1 cellular context compared by ENCODE assay signal in the genomic region with DNA sequence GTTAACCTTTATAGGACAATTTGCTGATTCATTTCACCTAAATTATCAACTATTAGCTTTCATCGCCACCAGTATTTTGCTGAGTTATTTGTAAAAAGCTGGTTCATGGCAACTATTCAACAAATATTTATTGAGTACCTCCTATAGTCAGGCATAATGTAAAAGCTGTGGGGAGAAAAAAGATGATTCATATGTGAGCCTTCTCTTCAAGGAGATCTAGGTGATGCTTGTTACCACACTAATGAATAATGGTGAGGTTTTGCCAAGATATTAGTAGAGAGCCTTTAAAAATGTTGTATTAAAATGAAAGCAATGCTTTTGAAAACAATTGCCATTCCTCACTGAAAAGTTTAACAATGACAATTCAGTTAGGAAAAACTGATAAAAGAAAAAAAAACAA.
TF ChIP-seq lines count a peak whose summit lies in the region.

No MANE protein-coding gene starts in this region.

TF ChIP-seq in GM23338, 12 proteins besides CTCF, POLR2A, EP300 and RAD21:
- TF ChIP-seq, protein P1, sequence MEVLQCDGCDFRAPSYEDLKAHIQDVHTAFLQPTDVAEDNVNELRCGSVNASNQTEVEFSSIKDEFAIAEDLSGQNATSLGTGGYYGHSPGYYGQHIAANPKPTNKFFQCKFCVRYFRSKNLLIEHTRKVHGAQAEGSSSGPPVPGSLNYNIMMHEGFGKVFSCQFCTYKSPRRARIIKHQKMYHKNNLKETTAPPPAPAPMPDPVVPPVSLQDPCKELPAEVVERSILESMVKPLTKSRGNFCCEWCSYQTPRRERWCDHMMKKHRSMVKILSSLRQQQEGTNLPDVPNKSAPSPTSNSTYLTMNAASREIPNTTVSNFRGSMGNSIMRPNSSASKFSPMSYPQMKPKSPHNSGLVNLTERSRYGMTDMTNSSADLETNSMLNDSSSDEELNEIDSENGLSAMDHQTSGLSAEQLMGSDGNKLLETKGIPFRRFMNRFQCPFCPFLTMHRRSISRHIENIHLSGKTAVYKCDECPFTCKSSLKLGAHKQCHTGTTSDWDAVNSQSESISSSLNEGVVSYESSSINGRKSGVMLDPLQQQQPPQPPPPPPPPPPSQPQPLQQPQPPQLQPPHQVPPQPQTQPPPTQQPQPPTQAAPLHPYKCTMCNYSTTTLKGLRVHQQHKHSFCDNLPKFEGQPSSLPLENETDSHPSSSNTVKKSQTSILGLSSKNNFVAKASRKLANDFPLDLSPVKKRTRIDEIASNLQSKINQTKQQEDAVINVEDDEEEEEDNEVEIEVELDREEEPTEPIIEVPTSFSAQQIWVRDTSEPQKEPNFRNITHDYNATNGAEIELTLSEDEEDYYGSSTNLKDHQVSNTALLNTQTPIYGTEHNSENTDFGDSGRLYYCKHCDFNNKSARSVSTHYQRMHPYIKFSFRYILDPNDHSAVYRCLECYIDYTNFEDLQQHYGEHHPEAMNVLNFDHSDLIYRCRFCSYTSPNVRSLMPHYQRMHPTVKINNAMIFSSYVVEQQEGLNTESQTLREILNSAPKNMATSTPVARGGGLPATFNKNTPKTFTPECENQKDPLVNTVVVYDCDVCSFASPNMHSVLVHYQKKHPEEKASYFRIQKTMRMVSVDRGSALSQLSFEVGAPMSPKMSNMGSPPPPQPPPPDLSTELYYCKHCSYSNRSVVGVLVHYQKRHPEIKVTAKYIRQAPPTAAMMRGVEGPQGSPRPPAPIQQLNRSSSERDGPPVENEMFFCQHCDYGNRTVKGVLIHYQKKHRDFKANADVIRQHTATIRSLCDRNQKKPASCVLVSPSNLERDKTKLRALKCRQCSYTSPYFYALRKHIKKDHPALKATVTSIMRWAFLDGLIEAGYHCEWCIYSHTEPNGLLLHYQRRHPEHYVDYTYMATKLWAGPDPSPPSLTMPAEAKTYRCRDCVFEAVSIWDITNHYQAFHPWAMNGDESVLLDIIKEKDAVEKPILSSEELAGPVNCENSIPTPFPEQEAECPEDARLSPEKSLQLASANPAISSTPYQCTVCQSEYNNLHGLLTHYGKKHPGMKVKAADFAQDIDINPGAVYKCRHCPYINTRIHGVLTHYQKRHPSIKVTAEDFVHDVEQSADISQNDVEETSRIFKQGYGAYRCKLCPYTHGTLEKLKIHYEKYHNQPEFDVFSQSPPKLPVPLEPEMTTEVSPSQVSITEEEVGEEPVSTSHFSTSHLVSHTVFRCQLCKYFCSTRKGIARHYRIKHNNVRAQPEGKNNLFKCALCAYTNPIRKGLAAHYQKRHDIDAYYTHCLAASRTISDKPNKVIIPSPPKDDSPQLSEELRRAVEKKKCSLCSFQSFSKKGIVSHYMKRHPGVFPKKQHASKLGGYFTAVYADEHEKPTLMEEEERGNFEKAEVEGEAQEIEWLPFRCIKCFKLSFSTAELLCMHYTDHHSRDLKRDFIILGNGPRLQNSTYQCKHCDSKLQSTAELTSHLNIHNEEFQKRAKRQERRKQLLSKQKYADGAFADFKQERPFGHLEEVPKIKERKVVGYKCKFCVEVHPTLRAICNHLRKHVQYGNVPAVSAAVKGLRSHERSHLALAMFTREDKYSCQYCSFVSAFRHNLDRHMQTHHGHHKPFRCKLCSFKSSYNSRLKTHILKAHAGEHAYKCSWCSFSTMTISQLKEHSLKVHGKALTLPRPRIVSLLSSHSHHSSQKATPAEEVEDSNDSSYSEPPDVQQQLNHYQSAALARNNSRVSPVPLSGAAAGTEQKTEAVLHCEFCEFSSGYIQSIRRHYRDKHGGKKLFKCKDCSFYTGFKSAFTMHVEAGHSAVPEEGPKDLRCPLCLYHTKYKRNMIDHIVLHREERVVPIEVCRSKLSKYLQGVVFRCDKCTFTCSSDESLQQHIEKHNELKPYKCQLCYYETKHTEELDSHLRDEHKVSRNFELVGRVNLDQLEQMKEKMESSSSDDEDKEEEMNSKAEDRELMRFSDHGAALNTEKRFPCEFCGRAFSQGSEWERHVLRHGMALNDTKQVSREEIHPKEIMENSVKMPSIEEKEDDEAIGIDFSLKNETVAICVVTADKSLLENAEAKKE (CRISPR knock-in tag; IDR thresholded peaks at IDR 0.05), result no peak
- TF ChIP-seq ETS1 (IDR thresholded peaks at IDR 0.05), result no peak
- TF ChIP-seq EZH2 (IDR thresholded peaks at IDR 0.05; ENCODE audit: low read depth, unreplicated experiment), result no peak
- no peak for TF ChIP-seq ZNF331 (CRISPR knock-in tag; IDR thresholded peaks at IDR 0.05; ENCODE audit: low read depth)
- TF ChIP-seq STAT1 (IDR thresholded peaks at IDR 0.05; ENCODE audit: unreplicated experiment), result no peak
- no peak for TF ChIP-seq ZNF114 (CRISPR knock-in tag; IDR thresholded peaks at IDR 0.05)
- TF ChIP-seq CREB1 (CRISPR knock-in tag; IDR thresholded peaks at IDR 0.05; ENCODE audit: low read depth), result no peak
- TF ChIP-seq POLR2AphosphoS5 (IDR thresholded peaks at IDR 0.05; ENCODE audit: low read depth), result no peak
